Comparison of ENCODE assay signal across 25 cellular contexts in genomic region chr6:139872635-139873034, GRCh38.
DNase-seq lines count a peak whose midpoint lies in the region; ATAC-seq lines count a peak whose summit lies in the region.
"Had no signal": no experiment of that assay in that cellular context is flagged by ENCODE, and none has a peak within 500 bp of the region (broad histone marks: within the 10 kb centered on the region; RNA-seq: fewer than 3 reads in every experiment).

No MANE protein-coding gene starts in this region.

- H3K18ac ChIP-seq in trophoblast cell (ENCODE audit: low read length) = no peak overlapping the region

- H3K23ac ChIP-seq in trophoblast cell (ENCODE audit: low read length) = no peak overlapping the region

- peak overlapping the region; percentile 14 for H4K91ac ChIP-seq in trophoblast cell (ENCODE audit: low read depth, low read length)

- peak; percentile 54 for ATAC-seq in left lobe of liver
- ATAC-seq: gastrocnemius medialis, Right ventricle myocardium inferior had no signal

- no peaks in the 10 kb centered on the region for H3K9me3 Mint-ChIP-seq in activated naive CD8-positive, alpha-beta T cell treated with anti-CD3 and anti-CD28 coated beads for 36 hours
- H3K9me3 Mint-ChIP-seq in activated T-helper 2 cell treated with anti-CD3 and anti-CD28 coated beads, Interferon-gamma antibody, Interleukin-2, Interleukin-4, amounts not matched to agents 10 μg/mL and 5 μg/mL and 100 μg/mL, durations not matched to agents 14 hours and 24 hours and 36 hours = no peaks in the 10 kb centered on the region
- H3K9me3 Mint-ChIP-seq: activated naive CD4-positive, alpha-beta T cell treated with anti-CD3 and anti-CD28 coated beads for 36 hours; activated T-cell treated with anti-CD3 and anti-CD28 coated beads, Interleukin-2, amount 50 U/mL, for 24 hours; central memory CD8-positive, alpha-beta T cell; IgD-negative memory B cell had no signal

- no peaks in the 10 kb centered on the region for H3K79me1 ChIP-seq in trophoblast cell (ENCODE audit: low read length)

- peaks cover 0 to 1% of the 10 kb centered on the region in 2 experiments for H3K4me1 ChIP-seq in trophoblast cell (ENCODE audit: control insufficient read depth in 1 of 2, insufficient read depth in 2 of 2, low read length in 2 of 2)
- H3K4me1 ChIP-seq: gastrocnemius medialis, right lobe of liver had no signal

- H2BK5ac ChIP-seq in trophoblast cell (ENCODE audit: low read depth, low read length, poor library complexity) = no peak overlapping the region

- no peak overlapping the region for H4K8ac ChIP-seq in trophoblast cell (ENCODE audit: low read depth, low read length)

- intact Hi-C loops in activated T-helper 2 cell treated with anti-CD3 and anti-CD28 coated beads, Interferon-gamma antibody, Interleukin-2, Interleukin-4, amounts not matched to agents 10 μg/mL and 5 μg/mL and 100 μg/mL, durations not matched to agents 14 hours and 24 hours and 36 hours (cut with micrococcal nuclease) = no loop called here

- no CpG with 5 or more reads among the region's 2 CpGs for WGBS in trophoblast cell (ENCODE audit: extremely low coverage, insufficient coverage, insufficient read length)

- H2BK120ac ChIP-seq in trophoblast cell (ENCODE audit: insufficient read depth, low read length, poor library complexity) = no peak overlapping the region

- DNase-seq in M059J (ENCODE audit: low read depth) (peak; percentile 20), UCSD-AML1 (lab: John Stamatoyannopoulos, UW; ENCODE audit: unreplicated experiment) (peak; percentile 8), left lobe of liver (ENCODE audit: low spot score) (no peak), trophoblast cell (no peak), D341Med (ENCODE audit: low spot score) (no peak)
- no peak for DNase-seq in activated naive CD8-positive, alpha-beta T cell treated with anti-CD3 and anti-CD28 coated beads for 36 hours
- no peak for DNase-seq in activated T-helper 2 cell treated with anti-CD3 and anti-CD28 coated beads, Interferon-gamma antibody, Interleukin-2, Interleukin-4, amounts not matched to agents 10 μg/mL and 5 μg/mL and 100 μg/mL, durations not matched to agents 14 hours and 24 hours and 36 hours (ENCODE audit: low spot score)
- DNase-seq: activated CD4-positive, alpha-beta T cell treated with anti-CD3 and anti-CD28 coated beads for 1 hour; activated naive CD4-positive, alpha-beta T cell treated with anti-CD3 and anti-CD28 coated beads for 36 hours; activated T-cell treated with anti-CD3 and anti-CD28 coated beads, Interleukin-2, amount 50 U/mL, for 24 hours; DMS 273 treated with DMSO at 0.1 percent for 48 hours; effector CD8-positive, alpha-beta T cell; erythroblast; gastrocnemius medialis; H7; NCI-H146; NCI-H524 treated with DMSO at 0.1 percent for 48 hours; right lobe of liver; stimulated activated CD4-positive, alpha-beta T cell treated with anti-CD3 and anti-CD28 coated beads, Interleukin-15, amount 100 ng/mL, for 24 hours had no signal

- H3K27me3 ChIP-seq in trophoblast cell (ENCODE audit: insufficient read depth, low read length) = no peaks in the 10 kb centered on the region
- H3K27me3 ChIP-seq: ascending aorta, gastrocnemius medialis, right lobe of liver had no signal

- no peak overlapping the region for H2AK5ac ChIP-seq in trophoblast cell (ENCODE audit: low read length)

- H3K4ac ChIP-seq in trophoblast cell (ENCODE audit: low read depth, low read length) = no peak overlapping the region

- H2AFZ ChIP-seq in trophoblast cell (ENCODE audit: insufficient read depth, low read length, poor library complexity) = no peak overlapping the region

- no peak overlapping the region for H3K4me2 ChIP-seq in trophoblast cell (ENCODE audit: low read length)

- no peak overlapping the region for H3K27ac Mint-ChIP-seq in activated naive CD8-positive, alpha-beta T cell treated with anti-CD3 and anti-CD28 coated beads for 36 hours
- no peak overlapping the region for H3K27ac Mint-ChIP-seq in activated T-helper 2 cell treated with anti-CD3 and anti-CD28 coated beads, Interferon-gamma antibody, Interleukin-2, Interleukin-4, amounts not matched to agents 10 μg/mL and 5 μg/mL and 100 μg/mL, durations not matched to agents 14 hours and 24 hours and 36 hours
- H3K27ac Mint-ChIP-seq: activated naive CD4-positive, alpha-beta T cell treated with anti-CD3 and anti-CD28 coated beads for 36 hours; activated T-cell treated with anti-CD3 and anti-CD28 coated beads, Interleukin-2, amount 50 U/mL, for 24 hours; CD14-positive monocyte; IgD-negative memory B cell had no signal

- no peak overlapping the region for H3K4me3 Mint-ChIP-seq in activated naive CD8-positive, alpha-beta T cell treated with anti-CD3 and anti-CD28 coated beads for 36 hours
- H3K4me3 Mint-ChIP-seq in activated T-helper 2 cell treated with anti-CD3 and anti-CD28 coated beads, Interferon-gamma antibody, Interleukin-2, Interleukin-4, amounts not matched to agents 10 μg/mL and 5 μg/mL and 100 μg/mL, durations not matched to agents 14 hours and 24 hours and 36 hours (ENCODE audit: low read depth) = no peak overlapping the region
- H3K4me3 Mint-ChIP-seq: activated naive CD4-positive, alpha-beta T cell treated with anti-CD3 and anti-CD28 coated beads for 36 hours; activated T-cell treated with anti-CD3 and anti-CD28 coated beads, Interleukin-2, amount 50 U/mL, for 24 hours; CD14-positive monocyte; central memory CD8-positive, alpha-beta T cell; IgD-negative memory B cell had no signal

- no peaks in the 10 kb centered on the region for H3K4me1 Mint-ChIP-seq in activated naive CD8-positive, alpha-beta T cell treated with anti-CD3 and anti-CD28 coated beads for 36 hours
- no peaks in the 10 kb centered on the region for H3K4me1 Mint-ChIP-seq in activated T-helper 2 cell treated with anti-CD3 and anti-CD28 coated beads, Interferon-gamma antibody, Interleukin-2, Interleukin-4, amounts not matched to agents 10 μg/mL and 5 μg/mL and 100 μg/mL, durations not matched to agents 14 hours and 24 hours and 36 hours (ENCODE audit: low read depth)
- H3K4me1 Mint-ChIP-seq: central memory CD8-positive, alpha-beta T cell had no signal

- H3K36me3 ChIP-seq in trophoblast cell (ENCODE audit: control insufficient read depth in 1 of 2, insufficient read depth in 2 of 2, low read length in 2 of 2) = no peaks in the 10 kb centered on the region
- H3K36me3 ChIP-seq: ascending aorta, gastrocnemius medialis, right lobe of liver had no signal

- no peaks in the 10 kb centered on the region for H3K9me3 ChIP-seq in trophoblast cell (ENCODE audit: insufficient read depth, low read depth, low read length)
- H3K9me3 ChIP-seq: ascending aorta, gastrocnemius medialis, right lobe of liver had no signal

- no peak overlapping the region for H3K27ac ChIP-seq in trophoblast cell (ENCODE audit: low read depth, low read length)
- H3K27ac ChIP-seq: ascending aorta, gastrocnemius medialis, right lobe of liver had no signal

- no peaks in the 10 kb centered on the region for H3K79me2 ChIP-seq in trophoblast cell (ENCODE audit: control insufficient read depth, insufficient read depth, low read length, poor library complexity)

- peak overlapping the region; percentile 49 for H2BK12ac ChIP-seq in trophoblast cell (ENCODE audit: low read length)

- peaks cover 4% of the 10 kb centered on the region for H3K27me3 Mint-ChIP-seq in activated naive CD8-positive, alpha-beta T cell treated with anti-CD3 and anti-CD28 coated beads for 36 hours
- H3K27me3 Mint-ChIP-seq in activated T-helper 2 cell treated with anti-CD3 and anti-CD28 coated beads, Interferon-gamma antibody, Interleukin-2, Interleukin-4, amounts not matched to agents 10 μg/mL and 5 μg/mL and 100 μg/mL, durations not matched to agents 14 hours and 24 hours and 36 hours (ENCODE audit: low read depth) = peaks cover 2% of the 10 kb centered on the region
- H3K27me3 Mint-ChIP-seq: activated T-cell treated with anti-CD3 and anti-CD28 coated beads, Interleukin-2, amount 50 U/mL, for 24 hours; central memory CD8-positive, alpha-beta T cell; IgD-negative memory B cell had no signal

- no peak overlapping the region for H4K12ac ChIP-seq in trophoblast cell (ENCODE audit: low read depth, low read length)

- no peaks in the 10 kb centered on the region for H3K36me3 Mint-ChIP-seq in activated naive CD8-positive, alpha-beta T cell treated with anti-CD3 and anti-CD28 coated beads for 36 hours
- no peaks in the 10 kb centered on the region for H3K36me3 Mint-ChIP-seq in activated T-helper 2 cell treated with anti-CD3 and anti-CD28 coated beads, Interferon-gamma antibody, Interleukin-2, Interleukin-4, amounts not matched to agents 10 μg/mL and 5 μg/mL and 100 μg/mL, durations not matched to agents 14 hours and 24 hours and 36 hours (ENCODE audit: low read depth)
- H3K36me3 Mint-ChIP-seq: IgD-negative memory B cell had no signal

- no peak overlapping the region for H3K14ac ChIP-seq in trophoblast cell (ENCODE audit: low read length)

- no peak overlapping the region for H3K9ac ChIP-seq in trophoblast cell (ENCODE audit: low read length)

- no peak overlapping the region for H3K4me3 ChIP-seq in trophoblast cell (ENCODE audit: low read depth, low read length)
- H3K4me3 ChIP-seq: ascending aorta, gastrocnemius medialis, lung, right lobe of liver had no signal

Comparison
In these comparisons a context has a peak if more than half of its experiments do, and no peak if none do; other contexts are left out.
1. DNase-seq: peak in M059J (single experiment) and UCSD-AML1 (single experiment); none in left lobe of liver (single experiment), trophoblast cell (0 of 2), D341Med (single experiment), activated naive CD8-positive, alpha-beta T cell treated with anti-CD3 and anti-CD28 coated beads for 36 hours (single experiment) and activated T-helper 2 cell treated with anti-CD3 and anti-CD28 coated beads, Interferon-gamma antibody, Interleukin-2, Interleukin-4, amounts not matched to agents 10 μg/mL and 5 μg/mL and 100 μg/mL, durations not matched to agents 14 hours and 24 hours and 36 hours (single experiment).